In genomic region chr15:90610220-90610619, GRCh38 we compare ENCODE assay signal across 16 cellular contexts.
DNase-seq lines count a peak whose midpoint lies in the region; ATAC-seq, FAIRE-seq and TF ChIP-seq lines count a peak whose summit lies in the region.
"Had no signal": no experiment of that assay in that cellular context is flagged by ENCODE, and none has a peak within 500 bp of the region (broad histone marks: within the 10 kb centered on the region; RNA-seq: fewer than 3 reads in every experiment).

No MANE protein-coding gene starts in this region.

- H3K27ac ChIP-seq in lower lobe of right lung (peak overlapping the region; percentile 53), tibial nerve (peak overlapping the region in 3 of 4 donors; percentile 25 to 68 (median 52))
- H3K27ac ChIP-seq: A549 had no signal

- POLR2A ChIA-PET in activated CD8-positive, alpha-beta T cell treated with anti-CD3 and anti-CD28 coated beads, Interleukin-2, amount 10 ng/mL, durations not matched to agents 7 days and 5 days (lab: Charles Lee) = interaction anchor here (0.7 kb wide), 1 partner anchor 43 kb away, joined by 4 read pairs; no protein-coding TSS in a partner anchor
- POLR2A ChIA-PET in activated CD8-positive, alpha-beta T cell treated with anti-CD3 and anti-CD28 coated beads for 36 hours (lab: Charles Lee) = no interaction called here

- peaks cover 51% of the 10 kb centered on the region for H3K36me3 Mint-ChIP-seq in activated CD8-positive, alpha-beta T cell treated with anti-CD3 and anti-CD28 coated beads, Interleukin-2, amount 10 ng/mL, durations not matched to agents 7 days and 5 days (ENCODE audit: low read depth)
- H3K36me3 Mint-ChIP-seq in activated CD8-positive, alpha-beta T cell treated with anti-CD3 and anti-CD28 coated beads for 36 hours (ENCODE audit: low read depth) = peaks cover 16% of the 10 kb centered on the region

- peaks cover 18% of the 10 kb centered on the region for H3K4me1 ChIP-seq in lower lobe of right lung
- peaks cover 0 to 21% (median 0%) of the 10 kb centered on the region in 4 donors for H3K4me1 ChIP-seq in tibial nerve
- H3K4me1 ChIP-seq: A549 had no signal

- no peaks in the 10 kb centered on the region for H3K9me3 ChIP-seq in lower lobe of right lung
- H3K9me3 ChIP-seq in tibial nerve = no peaks in the 10 kb centered on the region
- H3K9me3 ChIP-seq: A549 had no signal

- H3K4me3 ChIP-seq in cardiac fibroblast (replicated peaks in 1 of 2; ENCODE audit: low read depth in 2 of 2, low read length in 2 of 2) = no peak overlapping the region
- no peak overlapping the region for H3K4me3 ChIP-seq in lower lobe of right lung
- H3K4me3 ChIP-seq in tibial nerve = no peak overlapping the region
- H3K4me3 ChIP-seq: A549 had no signal

- CTCF ChIA-PET in activated CD8-positive, alpha-beta T cell treated with anti-CD3 and anti-CD28 coated beads, Interleukin-2, amount 10 ng/mL, durations not matched to agents 7 days and 5 days (lab: Charles Lee) = interaction anchor here (1.2 kb wide), 1 partner anchor 38 kb away, joined by 3 read pairs; no protein-coding TSS in a partner anchor
- CTCF ChIA-PET in activated CD8-positive, alpha-beta T cell treated with anti-CD3 and anti-CD28 coated beads for 36 hours (lab: Charles Lee) = no interaction called here

- FAIRE-seq in urothelium cell line (lab: Jason Lieb, UNC) = no peak
- FAIRE-seq: A549 had no signal

- DNase-seq in activated CD8-positive, alpha-beta T cell treated with anti-CD3 and anti-CD28 coated beads, Interleukin-2, amount 10 ng/mL, durations not matched to agents 7 days and 5 days = no peak
- no peak for DNase-seq in activated CD8-positive, alpha-beta T cell treated with anti-CD3 and anti-CD28 coated beads for 36 hours
- DNase-seq in cardiac fibroblast (ENCODE audit: low read depth in 2 of 2) (peak; percentile 38 to 86), lower lobe of right lung (no peak), tibial nerve (ENCODE audit: low spot score in 2 of 2) (no peak), mesenteric fat pad (ENCODE audit: low spot score) (no peak), urothelium cell line (ENCODE audit: low spot score) (no peak)
- DNase-seq in stimulated activated CD4-positive, alpha-beta T cell treated with anti-CD3 and anti-CD28 coated beads, Interleukin-4, amount 100 ng/mL, for 24 hours = no peak
- DNase-seq: amygdala, endodermal cell, H9, naive B cell, NCI-H526 treated with DMSO at 0.1 percent for 48 hours, right cardiac atrium, SHP77 had no signal

- H3K27ac Mint-ChIP-seq in activated CD8-positive, alpha-beta T cell treated with anti-CD3 and anti-CD28 coated beads, Interleukin-2, amount 10 ng/mL, durations not matched to agents 7 days and 5 days = peak overlapping the region; percentile 12
- H3K27ac Mint-ChIP-seq in activated CD8-positive, alpha-beta T cell treated with anti-CD3 and anti-CD28 coated beads for 36 hours = no peak overlapping the region

- no peaks in the 10 kb centered on the region for H3K9me3 Mint-ChIP-seq in activated CD8-positive, alpha-beta T cell treated with anti-CD3 and anti-CD28 coated beads, Interleukin-2, amount 10 ng/mL, durations not matched to agents 7 days and 5 days (ENCODE audit: insufficient read depth)
- H3K9me3 Mint-ChIP-seq in activated CD8-positive, alpha-beta T cell treated with anti-CD3 and anti-CD28 coated beads for 36 hours = no peaks in the 10 kb centered on the region
- H3K9me3 Mint-ChIP-seq: endodermal cell, H9, naive B cell had no signal

- no peaks in the 10 kb centered on the region for H3K27me3 ChIP-seq in lower lobe of right lung (ENCODE audit: low read depth)
- no peaks in the 10 kb centered on the region for H3K27me3 ChIP-seq in tibial nerve

- ATAC-seq in activated CD8-positive, alpha-beta T cell treated with anti-CD3 and anti-CD28 coated beads, Interleukin-2, amount 10 ng/mL, durations not matched to agents 7 days and 5 days = no peak
- ATAC-seq in activated CD8-positive, alpha-beta T cell treated with anti-CD3 and anti-CD28 coated beads for 36 hours = no peak
- ATAC-seq in lower lobe of right lung = no peak
- ATAC-seq: A549 had no signal

- no peaks in the 10 kb centered on the region for H3K27me3 Mint-ChIP-seq in activated CD8-positive, alpha-beta T cell treated with anti-CD3 and anti-CD28 coated beads, Interleukin-2, amount 10 ng/mL, durations not matched to agents 7 days and 5 days (ENCODE audit: low read depth)
- H3K27me3 Mint-ChIP-seq in activated CD8-positive, alpha-beta T cell treated with anti-CD3 and anti-CD28 coated beads for 36 hours = no peaks in the 10 kb centered on the region
- H3K27me3 Mint-ChIP-seq: naive B cell had no signal

- no peak for TF ChIP-seq CTCF in activated CD8-positive, alpha-beta T cell treated with anti-CD3 and anti-CD28 coated beads for 36 hours (IDR thresholded peaks at IDR 0.05)
- TF ChIP-seq CTCF in cardiac fibroblast (IDR thresholded peaks at IDR 0.05; ENCODE audit: low read depth, low read length) (no peak), lower lobe of right lung (IDR thresholded peaks at IDR 0.05) (no peak), tibial nerve (IDR thresholded peaks at IDR 0.05) (no peak)

- WGBS in tibial nerve, 2 donors = 44 to 47% methylated on average over 2 of the region's 2 CpGs

- no peak for TF ChIP-seq EP300 in tibial nerve (IDR thresholded peaks at IDR 0.05)

- H3K36me3 ChIP-seq in lower lobe of right lung (peaks cover 61% of the 10 kb centered on the region), tibial nerve (peaks cover 0 to 75% (median 0%) of the 10 kb centered on the region in 3 donors)

- peaks cover 26% of the 10 kb centered on the region for H3K4me1 Mint-ChIP-seq in activated CD8-positive, alpha-beta T cell treated with anti-CD3 and anti-CD28 coated beads, Interleukin-2, amount 10 ng/mL, durations not matched to agents 7 days and 5 days (ENCODE audit: low read depth)
- H3K4me1 Mint-ChIP-seq in activated CD8-positive, alpha-beta T cell treated with anti-CD3 and anti-CD28 coated beads for 36 hours (ENCODE audit: low read depth) = peaks cover 15% of the 10 kb centered on the region

- intact Hi-C loops in activated CD8-positive, alpha-beta T cell treated with anti-CD3 and anti-CD28 coated beads for 36 hours (cut with micrococcal nuclease) = loop anchor here (10.0 kb wide), 1 partner anchor 125 kb away; no protein-coding TSS in a partner anchor
- intact Hi-C loops in lower lobe of right lung (cut with DNase I) = no loop called here

- H3K4me3 Mint-ChIP-seq in activated CD8-positive, alpha-beta T cell treated with anti-CD3 and anti-CD28 coated beads, Interleukin-2, amount 10 ng/mL, durations not matched to agents 7 days and 5 days = no peak overlapping the region
- H3K4me3 Mint-ChIP-seq in activated CD8-positive, alpha-beta T cell treated with anti-CD3 and anti-CD28 coated beads for 36 hours = no peak overlapping the region
- H3K4me3 Mint-ChIP-seq: naive B cell had no signal

- no peak for TF ChIP-seq POLR2A in tibial nerve (IDR thresholded peaks at IDR 0.05)

Comparison
In these comparisons a context has a peak if more than half of its experiments do, and no peak if none do; other contexts are left out.
1. DNase-seq: peak in cardiac fibroblast (2 of 2); none in activated CD8-positive, alpha-beta T cell treated with anti-CD3 and anti-CD28 coated beads, Interleukin-2, amount 10 ng/mL, durations not matched to agents 7 days and 5 days (single experiment), activated CD8-positive, alpha-beta T cell treated with anti-CD3 and anti-CD28 coated beads for 36 hours (single experiment), lower lobe of right lung (single experiment), tibial nerve (0 of 2), mesenteric fat pad (single experiment), stimulated activated CD4-positive, alpha-beta T cell treated with anti-CD3 and anti-CD28 coated beads, Interleukin-4, amount 100 ng/mL, for 24 hours (single experiment) and urothelium cell line (single experiment).